Comparison of ENCODE assay signal across 20 cellular contexts in genomic region chr18:40404284-40404683, GRCh38.
A peak's percentile ranks its signal among the peaks of the same experiment; 100 is the strongest.
DNase-seq lines count a peak whose midpoint lies in the region; ATAC-seq, FAIRE-seq and TF ChIP-seq lines count a peak whose summit lies in the region.
"Had no signal": no experiment of that assay in that cellular context is flagged by ENCODE, and none has a peak within 500 bp of the region (broad histone marks: within the 10 kb centered on the region; RNA-seq: fewer than 3 reads in every experiment).

No MANE protein-coding gene starts in this region.

- no peak overlapping the region for H3K23ac ChIP-seq in IMR-90 (ENCODE audit: low read depth, low read length)

- TF ChIP-seq EP300 in SK-N-SH (IDR thresholded peaks at IDR 0.05; ENCODE audit: borderline replicate concordance in 1 of 2, low read depth in 1 of 2, low read length in 1 of 2), result no peak

- DNase-seq in SK-N-SH (no peak), IMR-90 (peak; percentile 54), fibroblast of mammary gland (ENCODE audit: low read depth) (peak; percentile 71), BE2C (no peak), H54 (ENCODE audit: insufficient read length, low spot score) (no peak)
- DNase-seq in central memory CD4-positive, alpha-beta T cell, result no peak
- DNase-seq in activated naive CD4-positive, alpha-beta T cell treated with Interleukin-2 at 50 U/mL for 16 hours, result no peak
- DNase-seq: C1 segment of cervical spinal cord; Calu3; CD4-positive, alpha-beta T cell; DMS79; Kasumi-1; KBM-7 had no signal

- H3K9me3 ChIP-seq in SK-N-SH (no peaks in the 10 kb centered on the region), IMR-90 (ENCODE audit: control insufficient read depth, insufficient read depth, low read length) (no peaks in the 10 kb centered on the region), BE2C (no peaks in the 10 kb centered on the region)

- dilution Hi-C loops in IMR-90 (cut with HindIII; ENCODE audit: low sequenced_read_pairs, unreplicated experiment), result no loop called here

- no peaks in the 10 kb centered on the region for H3K9me2 ChIP-seq in SK-N-SH

- intact Hi-C loops in IMR-90 (cut with micrococcal nuclease), result loop anchor here (10.0 kb wide), 1 partner anchor 559 kb away; no protein-coding TSS in a partner anchor

- no peak for TF ChIP-seq POLR2A in IMR-90 (IDR thresholded peaks at IDR 0.05; ENCODE audit: low read depth, low read length)
- no peak for TF ChIP-seq POLR2A in H54 (IDR thresholded peaks at IDR 0.05; ENCODE audit: low read depth, low read length)

- H3K4ac ChIP-seq in IMR-90 (ENCODE audit: low read depth, low read length), result no peak overlapping the region

- H3K4me1 ChIP-seq in SK-N-SH (ENCODE audit: control insufficient read depth in 1 of 2, insufficient read depth in 2 of 2, low read depth in 1 of 2, low read length in 1 of 2) (no peaks in the 10 kb centered on the region; a peak in 1 of 4 replicates), IMR-90 (ENCODE audit: control insufficient read depth, insufficient read depth, low read length) (no peaks in the 10 kb centered on the region), BE2C (no peaks in the 10 kb centered on the region)

- in situ Hi-C loops in IMR-90 (cut with MboI; ENCODE audit: low sequenced_read_pairs), result loop anchor here (25.0 kb wide), 1 partner anchor 983 kb away; no protein-coding TSS in a partner anchor

- TF ChIP-seq RAD21 in SK-N-SH (IDR thresholded peaks at IDR 0.05; ENCODE audit: low read length) (no peak), IMR-90 (IDR thresholded peaks at IDR 0.05; ENCODE audit: low read length) (no peak)

- no peak overlapping the region for H3K4me2 ChIP-seq in SK-N-SH
- no peak overlapping the region for H3K4me2 ChIP-seq in IMR-90 (ENCODE audit: low read depth, low read length)

- H3K4me3 ChIP-seq in SK-N-SH (ENCODE audit: low read depth in 2 of 2, low read length in 1 of 2) (no peak overlapping the region), IMR-90 (ENCODE audit: insufficient read depth, low read depth, low read length) (no peak overlapping the region), fibroblast of mammary gland (ENCODE audit: control insufficient read depth, low read depth, low read length) (no peak overlapping the region), BE2C (ENCODE audit: low read depth, low read length) (no peak overlapping the region)

- H3K79me2 ChIP-seq in SK-N-SH (ENCODE audit: insufficient read depth), result no peaks in the 10 kb centered on the region

- H4K5ac ChIP-seq in IMR-90 (ENCODE audit: low read depth, low read length), result no peak overlapping the region

- POLR2A ChIA-PET in SK-N-SH (lab: Yijun Ruan, JAX) (no interaction called here), IMR-90 (lab: Charles Lee; ENCODE audit: unreplicated experiment) (no interaction called here)

- H3F3A ChIP-seq in SK-N-SH (replicated peaks; ENCODE audit: insufficient read depth), result no peaks in the 10 kb centered on the region

- no peak for FAIRE-seq in H54 (lab: Jason Lieb, UNC)
- FAIRE-seq: G401.6, GM12892, GM19239 had no signal

- H3K27me3 ChIP-seq in SK-N-SH (ENCODE audit: insufficient read depth), result no peaks in the 10 kb centered on the region
- no peaks in the 10 kb centered on the region for H3K27me3 ChIP-seq in IMR-90 (ENCODE audit: control insufficient read depth, insufficient read depth, low read length)
- no peaks in the 10 kb centered on the region for H3K27me3 ChIP-seq in BE2C

- H2AFZ ChIP-seq in SK-N-SH (ENCODE audit: low read depth), result no peak overlapping the region
- no peak overlapping the region for H2AFZ ChIP-seq in IMR-90 (replicated peaks; ENCODE audit: low read length, poor library complexity)

- H3K18ac ChIP-seq in IMR-90 (ENCODE audit: low read depth, low read length), result no peak overlapping the region

- no TSS peak for BruUV-seq in IMR-90 (replicated peaks; lab: Mats Ljungman, UMichigan)

- TF ChIP-seq CTCF in SK-N-SH (IDR thresholded peaks at IDR 0.05) (no peak), IMR-90 (conservative IDR thresholded peaks at IDR 0.05; ENCODE audit: low read depth, low read length) (no peak), fibroblast of mammary gland (conservative IDR thresholded peaks at IDR 0.05; ENCODE audit: control insufficient read depth, insufficient read depth, low read depth, low read length) (no peak), BE2C (IDR thresholded peaks at IDR 0.05; ENCODE audit: low read depth, low read length) (no peak)

- CTCF ChIA-PET in SK-N-SH (lab: Yijun Ruan, JAX), result interaction anchor here (1.0 kb wide), 1 partner anchor 19 kb away, joined by 3 read pairs; no protein-coding TSS in a partner anchor
- CTCF ChIA-PET in IMR-90 (lab: Yijun Ruan, JAX), result no interaction called here

- ATAC-seq in SK-N-SH treated with all-trans-retinoic acid at 6 μM for 48 hours (peak; percentile 52; the same call in 1 of the 3 replicates), IMR-90 (ENCODE audit: low read depth) (peak; percentile 64)
- ATAC-seq: HCT116 had no signal

- H4K8ac ChIP-seq in IMR-90 (ENCODE audit: low read depth in 2 of 2, low read length in 2 of 2), result no peak overlapping the region

- H3K14ac ChIP-seq in IMR-90 (replicated peaks; ENCODE audit: low read depth, low read length), result 0 out of 2 replicates have a peak overlapping the region, but pooled peaks have one; percentile 48

- H2BK5ac ChIP-seq in IMR-90 (ENCODE audit: low read depth, low read length, poor library complexity, severe bottlenecking), result peak overlapping the region; percentile 26

- H2BK15ac ChIP-seq in IMR-90 (ENCODE audit: low read depth, low read length), result no peak overlapping the region

- H3K27ac ChIP-seq in SK-N-SH (ENCODE audit: low read depth in 2 of 2, low read length in 1 of 2) (no peak overlapping the region), IMR-90 (ENCODE audit: insufficient read depth, low read length) (no peak overlapping the region)
- H3K27ac ChIP-seq: 22Rv1, HL-60 had no signal

- peak overlapping the region; percentile 45; the same call in 1 of the 2 replicates for H2BK120ac ChIP-seq in IMR-90 (ENCODE audit: low read depth, low read length)

- H2AK5ac ChIP-seq in IMR-90 (ENCODE audit: low read depth, low read length), result no peak overlapping the region

- no peak overlapping the region for H4K91ac ChIP-seq in IMR-90 (ENCODE audit: insufficient read depth, low read depth, low read length)

- 20% methylated on average over 1 of the region's 1 CpG for WGBS in SK-N-SH (ENCODE audit: low lambda C conversion rate)
- WGBS in IMR-90 (ENCODE audit: extremely low coverage in 2 of 2, insufficient read length in 1 of 2), 2 experiments, result no CpG with 5 or more reads among the region's 1 CpG

- H4K20me1 ChIP-seq in SK-N-SH (ENCODE audit: insufficient read depth) (no peaks in the 10 kb centered on the region), IMR-90 (ENCODE audit: insufficient read depth, low read length) (no peaks in the 10 kb centered on the region)

- no peak overlapping the region for H3K56ac ChIP-seq in IMR-90 (ENCODE audit: extremely low read depth, insufficient read depth, low read length)

- H3K36me3 ChIP-seq in SK-N-SH (replicated peaks in 1 of 2; ENCODE audit: control insufficient read depth in 1 of 2, insufficient read depth in 2 of 2, low read length in 1 of 2), result no peaks in the 10 kb centered on the region
- H3K36me3 ChIP-seq in IMR-90 (ENCODE audit: control insufficient read depth, insufficient read depth, low read length), result no peaks in the 10 kb centered on the region
- H3K36me3 ChIP-seq in BE2C, result no peaks in the 10 kb centered on the region

- H3K79me1 ChIP-seq in IMR-90 (ENCODE audit: low read depth in 1 of 2, low read length in 2 of 2), result no peaks in the 10 kb centered on the region

- H2AK9ac ChIP-seq in IMR-90 (replicated peaks; ENCODE audit: low read depth, low read length, poor library complexity), result no peak overlapping the region

- H3K9me1 ChIP-seq in IMR-90 (ENCODE audit: insufficient read depth, low read length), result 0 out of 2 replicates have a peak, but pooled peaks cover 3% of the 10 kb centered on the region

- H2BK20ac ChIP-seq in IMR-90 (ENCODE audit: low read depth, low read length), result no peak overlapping the region

- H3K9ac ChIP-seq in SK-N-SH (no peak overlapping the region), IMR-90 (ENCODE audit: low read depth, low read length) (no peak overlapping the region)

TF ChIP-seq in SK-N-SH treated with all-trans-retinoic acid at 6 μM for 48 hours, 23 proteins besides CTCF, POLR2A, EP300 and RAD21 (continues in another document):
- TF ChIP-seq ISL1 (CRISPR knock-in tag; IDR thresholded peaks at IDR 0.05), result no peak
- no peak for TF ChIP-seq ZNF565 (CRISPR knock-in tag; conservative IDR thresholded peaks at IDR 0.05; ENCODE audit: low read depth)
- TF ChIP-seq ZNF70 (CRISPR knock-in tag; IDR thresholded peaks at IDR 0.05), result no peak
- no peak for TF ChIP-seq PPARA (CRISPR knock-in tag; IDR thresholded peaks at IDR 0.05; ENCODE audit: borderline replicate concordance)
- no peak for TF ChIP-seq ZNF8 (CRISPR knock-in tag; IDR thresholded peaks at IDR 0.05)
- no peak for TF ChIP-seq OSR1 (CRISPR knock-in tag; IDR thresholded peaks at IDR 0.05)

TF ChIP-seq in SK-N-SH, 30 proteins besides CTCF, POLR2A, EP300 and RAD21 (continues in another document):
- TF ChIP-seq TEAD4 (IDR thresholded peaks at IDR 0.05; ENCODE audit: borderline replicate concordance, insufficient read depth), result no peak
- TF ChIP-seq FOXJ3 (CRISPR knock-in tag; IDR thresholded peaks at IDR 0.05), result no peak
- TF ChIP-seq GABPA (IDR thresholded peaks at IDR 0.05; ENCODE audit: low read depth), result no peak
- no peak for TF ChIP-seq FOXM1 (IDR thresholded peaks at IDR 0.05; ENCODE audit: low read depth)
- no peak for TF ChIP-seq JUND (IDR thresholded peaks at IDR 0.05)
- no peak for TF ChIP-seq RXRA (IDR thresholded peaks at IDR 0.05; ENCODE audit: borderline replicate concordance, low read depth)
- TF ChIP-seq POLR2AphosphoS5 (IDR thresholded peaks at IDR 0.05; ENCODE audit: low read depth, low read length), result no peak
- no peak for TF ChIP-seq GATA2 (CRISPR knock-in tag; IDR thresholded peaks at IDR 0.05)

TF ChIP-seq in IMR-90, 13 proteins besides CTCF, POLR2A, EP300 and RAD21 (continues in another document):
- TF ChIP-seq CEBPB (IDR thresholded peaks at IDR 0.05; ENCODE audit: low read depth, low read length) (no peak), ELK1 (IDR thresholded peaks at IDR 0.05; ENCODE audit: borderline replicate concordance, low read depth, low read length) (no peak), MXI1 (IDR thresholded peaks at IDR 0.05; ENCODE audit: borderline replicate concordance, low read depth, low read length) (no peak), RFX5 (IDR thresholded peaks at IDR 0.05; ENCODE audit: low read depth, low read length) (no peak), MAZ (IDR thresholded peaks at IDR 0.05; ENCODE audit: borderline replicate concordance, low read depth, low read length) (no peak), FOS (IDR thresholded peaks at IDR 0.05; ENCODE audit: low read depth, low read length) (no peak), SMC3 (IDR thresholded peaks at IDR 0.05; ENCODE audit: low read depth, low read length) (no peak)

Comparison
In these comparisons a context has a peak if more than half of its experiments do, and no peak if none do; other contexts are left out.
1. DNase-seq: peak in IMR-90 (single experiment) and fibroblast of mammary gland (single experiment); none in SK-N-SH (single experiment), central memory CD4-positive, alpha-beta T cell (single experiment), activated naive CD4-positive, alpha-beta T cell treated with Interleukin-2 at 50 U/mL for 16 hours (single experiment), BE2C (single experiment) and H54 (single experiment).